ENCODE assay signal across 1 cellular context in genomic region chr3:40462838-40463237, GRCh38. TPM values are rescaled to one million over a fixed set of nuclear protein-coding genes. Genes with fewer than 3 reads are reported as not detected.
"Had no signal": no experiment of that assay in that cellular context is flagged by ENCODE, and none has a peak within 500 bp of the region (broad histone marks: within the 10 kb centered on the region; RNA-seq: fewer than 3 reads in every experiment).

No MANE protein-coding gene starts in this region.

RNA-seq across cellular contexts. Expression of gene ZNF620, which starts 43.0 kb away (rescaled TPM):
- total RNA-seq: ascending aorta had no signal
